In the genomic region with DNA sequence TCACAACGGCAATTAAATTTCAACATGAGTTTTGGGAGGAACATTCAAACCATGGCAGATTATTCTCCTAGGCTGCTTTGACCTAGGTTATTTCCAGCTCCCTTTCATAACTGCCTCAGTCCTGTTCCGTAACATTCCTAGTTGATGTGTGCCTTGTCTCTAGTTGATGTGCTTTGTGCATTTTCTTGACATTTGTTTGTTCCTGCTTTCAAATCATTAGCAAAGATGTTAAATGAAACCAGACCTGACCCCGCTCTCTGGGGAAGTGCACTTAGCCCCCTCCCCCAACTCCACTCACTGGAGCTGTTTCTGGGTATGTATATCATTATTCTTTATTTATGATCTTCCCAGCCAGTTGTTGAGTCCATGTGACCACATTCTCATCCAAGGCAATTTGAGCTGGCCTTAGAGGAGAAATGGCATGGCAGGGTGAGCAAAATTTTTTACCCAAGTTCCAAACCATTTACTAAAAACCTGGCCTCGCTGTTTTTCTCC, we compare ENCODE assay signal across 1 cellular context.
TF ChIP-seq lines count a peak whose summit lies in the region.

No MANE protein-coding gene starts in this region.

TF ChIP-seq in GM23338, 12 proteins besides CTCF, POLR2A, EP300 and RAD21 (continued from another document):
- TF ChIP-seq ZNF462 (CRISPR knock-in tag; IDR thresholded peaks at IDR 0.05), result no peak
- TF ChIP-seq JUNB (IDR thresholded peaks at IDR 0.05; ENCODE audit: unreplicated experiment), result no peak
- TF ChIP-seq CREB1 (CRISPR knock-in tag; IDR thresholded peaks at IDR 0.05; ENCODE audit: low read depth), result no peak
- no peak for TF ChIP-seq ETS1 (IDR thresholded peaks at IDR 0.05)
- TF ChIP-seq STAT1 (IDR thresholded peaks at IDR 0.05; ENCODE audit: unreplicated experiment), result no peak
- TF ChIP-seq NANOG (IDR thresholded peaks at IDR 0.05; ENCODE audit: borderline replicate concordance), result no peak
- TF ChIP-seq ZNF331 (CRISPR knock-in tag; IDR thresholded peaks at IDR 0.05; ENCODE audit: low read depth), result no peak
- TF ChIP-seq EZH2phosphoT487 (IDR thresholded peaks at IDR 0.05; ENCODE audit: unreplicated experiment), result no peak
- TF ChIP-seq POLR2AphosphoS5 (IDR thresholded peaks at IDR 0.05; ENCODE audit: low read depth), result no peak
- TF ChIP-seq, protein P1, sequence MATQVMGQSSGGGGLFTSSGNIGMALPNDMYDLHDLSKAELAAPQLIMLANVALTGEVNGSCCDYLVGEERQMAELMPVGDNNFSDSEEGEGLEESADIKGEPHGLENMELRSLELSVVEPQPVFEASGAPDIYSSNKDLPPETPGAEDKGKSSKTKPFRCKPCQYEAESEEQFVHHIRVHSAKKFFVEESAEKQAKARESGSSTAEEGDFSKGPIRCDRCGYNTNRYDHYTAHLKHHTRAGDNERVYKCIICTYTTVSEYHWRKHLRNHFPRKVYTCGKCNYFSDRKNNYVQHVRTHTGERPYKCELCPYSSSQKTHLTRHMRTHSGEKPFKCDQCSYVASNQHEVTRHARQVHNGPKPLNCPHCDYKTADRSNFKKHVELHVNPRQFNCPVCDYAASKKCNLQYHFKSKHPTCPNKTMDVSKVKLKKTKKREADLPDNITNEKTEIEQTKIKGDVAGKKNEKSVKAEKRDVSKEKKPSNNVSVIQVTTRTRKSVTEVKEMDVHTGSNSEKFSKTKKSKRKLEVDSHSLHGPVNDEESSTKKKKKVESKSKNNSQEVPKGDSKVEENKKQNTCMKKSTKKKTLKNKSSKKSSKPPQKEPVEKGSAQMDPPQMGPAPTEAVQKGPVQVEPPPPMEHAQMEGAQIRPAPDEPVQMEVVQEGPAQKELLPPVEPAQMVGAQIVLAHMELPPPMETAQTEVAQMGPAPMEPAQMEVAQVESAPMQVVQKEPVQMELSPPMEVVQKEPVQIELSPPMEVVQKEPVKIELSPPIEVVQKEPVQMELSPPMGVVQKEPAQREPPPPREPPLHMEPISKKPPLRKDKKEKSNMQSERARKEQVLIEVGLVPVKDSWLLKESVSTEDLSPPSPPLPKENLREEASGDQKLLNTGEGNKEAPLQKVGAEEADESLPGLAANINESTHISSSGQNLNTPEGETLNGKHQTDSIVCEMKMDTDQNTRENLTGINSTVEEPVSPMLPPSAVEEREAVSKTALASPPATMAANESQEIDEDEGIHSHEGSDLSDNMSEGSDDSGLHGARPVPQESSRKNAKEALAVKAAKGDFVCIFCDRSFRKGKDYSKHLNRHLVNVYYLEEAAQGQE (IDR thresholded peaks at IDR 0.05; ENCODE audit: unreplicated experiment), result no peak
